8 cellular contexts compared by ENCODE assay signal in the genomic region with DNA sequence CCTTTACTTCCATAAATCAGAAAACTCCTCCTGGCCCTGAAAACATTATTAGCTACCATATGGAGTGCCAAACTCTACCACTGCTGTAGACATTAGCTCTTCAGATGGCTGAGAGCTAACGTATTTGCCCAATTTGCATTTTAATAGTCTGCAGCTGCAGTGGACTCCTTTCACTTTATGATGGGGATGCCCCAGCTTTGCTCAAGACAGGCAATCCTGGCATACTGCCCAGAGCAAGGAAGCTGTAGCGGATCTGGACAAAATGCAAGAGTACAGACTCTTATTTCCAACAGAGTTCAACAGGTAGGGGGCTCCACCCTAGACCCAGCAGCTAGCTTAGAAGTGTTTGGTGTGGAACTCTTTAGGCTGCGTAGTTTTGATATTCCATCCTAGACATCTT.
DNase-seq lines count a peak whose midpoint lies in the region; ATAC-seq and TF ChIP-seq lines count a peak whose summit lies in the region.

No MANE protein-coding gene starts in this region.

- no peak overlapping the region for H3K9ac ChIP-seq in SK-N-MC (ENCODE audit: insufficient read length)

- H3K36me3 ChIP-seq in DOHH2 (ENCODE audit: control insufficient read depth, low read length) (no peaks in the 10 kb centered on the region), SK-N-MC (ENCODE audit: insufficient read depth, low read length) (no peaks in the 10 kb centered on the region), sigmoid colon (no peaks in the 10 kb centered on the region)

- H3K4me3 ChIP-seq in DOHH2 (ENCODE audit: low read length) (no peak overlapping the region), SK-N-MC (peak overlapping the region; percentile 50), sigmoid colon (no peak overlapping the region)

- peaks cover 40% of the 10 kb centered on the region for H3K4me1 ChIP-seq in DOHH2 (ENCODE audit: control insufficient read depth, low read length)
- peaks cover 0 to 7% (median 0%) of the 10 kb centered on the region in 4 donors for H3K4me1 ChIP-seq in sigmoid colon

- CTCF ChIA-PET in activated CD8-positive, alpha-beta T cell treated with anti-CD3 and anti-CD28 coated beads for 36 hours (lab: Charles Lee), result no interaction called here

- no peaks in the 10 kb centered on the region for H3K9me3 Mint-ChIP-seq in activated CD8-positive, alpha-beta T cell treated with anti-CD3 and anti-CD28 coated beads for 36 hours

- no peak for TF ChIP-seq POLR2A in sigmoid colon (IDR thresholded peaks at IDR 0.05)

- H3K27me3 Mint-ChIP-seq in activated CD8-positive, alpha-beta T cell treated with anti-CD3 and anti-CD28 coated beads for 36 hours, result no peaks in the 10 kb centered on the region

- TF ChIP-seq EP300 in sigmoid colon (IDR thresholded peaks at IDR 0.05), result no peak

- H3K4me2 ChIP-seq in DOHH2 (ENCODE audit: low read length), result peak overlapping the region; percentile 36

- no peaks in the 10 kb centered on the region for H3F3A ChIP-seq in DOHH2 (ENCODE audit: control insufficient read depth, insufficient read depth)

- no peak overlapping the region for H3K27ac Mint-ChIP-seq in activated CD8-positive, alpha-beta T cell treated with anti-CD3 and anti-CD28 coated beads for 36 hours

- ATAC-seq in GM21423 (IDR thresholded peaks at IDR 0.05; ENCODE audit: unreplicated experiment) (peak; percentile 89), HG03558 (IDR thresholded peaks at IDR 0.05; ENCODE audit: extremely low read depth, unreplicated experiment) (peak; percentile 94), sciatic nerve (peak; percentile 57)
- ATAC-seq in activated CD8-positive, alpha-beta T cell treated with anti-CD3 and anti-CD28 coated beads for 36 hours, result no peak

- H3K27me3 ChIP-seq in DOHH2 (ENCODE audit: control insufficient read depth, low read length), result no peaks in the 10 kb centered on the region
- H3K27me3 ChIP-seq in sigmoid colon, result no peaks in the 10 kb centered on the region

- H3K4me3 Mint-ChIP-seq in activated CD8-positive, alpha-beta T cell treated with anti-CD3 and anti-CD28 coated beads for 36 hours, result no peak overlapping the region

- POLR2A ChIA-PET in activated CD8-positive, alpha-beta T cell treated with anti-CD3 and anti-CD28 coated beads for 36 hours (lab: Charles Lee), result no interaction called here

- H3K9me2 ChIP-seq in DOHH2 (replicated peaks; ENCODE audit: control insufficient read depth, low read length), result no peaks in the 10 kb centered on the region

- no peaks in the 10 kb centered on the region for H3K79me2 ChIP-seq in DOHH2 (ENCODE audit: control insufficient read depth, low read length)

- H3K36me3 Mint-ChIP-seq in activated CD8-positive, alpha-beta T cell treated with anti-CD3 and anti-CD28 coated beads for 36 hours (ENCODE audit: low read depth), result no peaks in the 10 kb centered on the region

- TF ChIP-seq CTCF in DOHH2 (IDR thresholded peaks at IDR 0.05; ENCODE audit: low read depth, low read length, poor library complexity, severe bottlenecking) (peak; percentile 21), sigmoid colon (IDR thresholded peaks at IDR 0.05) (no peak)
- no peak for TF ChIP-seq CTCF in activated CD8-positive, alpha-beta T cell treated with anti-CD3 and anti-CD28 coated beads for 36 hours (IDR thresholded peaks at IDR 0.05)

- H3K9me3 ChIP-seq in DOHH2 (ENCODE audit: control insufficient read depth, insufficient read depth, low read length) (no peaks in the 10 kb centered on the region), SK-N-MC (ENCODE audit: low read depth, low read length) (no peaks in the 10 kb centered on the region), sigmoid colon (no peaks in the 10 kb centered on the region)

- intact Hi-C loops in sciatic nerve (cut with DNase I), result no loop called here
- intact Hi-C loops in sigmoid colon (cut with DNase I), result no loop called here
- intact Hi-C loops in activated CD8-positive, alpha-beta T cell treated with anti-CD3 and anti-CD28 coated beads for 36 hours (cut with micrococcal nuclease), result no loop called here

- H3K4me1 Mint-ChIP-seq in activated CD8-positive, alpha-beta T cell treated with anti-CD3 and anti-CD28 coated beads for 36 hours (ENCODE audit: low read depth), result peaks cover 4% of the 10 kb centered on the region

- peak; percentile 68 for DNase-seq in SK-N-MC (ENCODE audit: low read depth, low spot score)
- DNase-seq in sciatic nerve (ENCODE audit: low spot score), result peak; percentile 76
- DNase-seq in sigmoid colon, result no peak
- no peak for DNase-seq in hepatic stellate cell (ENCODE audit: low spot score)
- no peak for DNase-seq in activated CD8-positive, alpha-beta T cell treated with anti-CD3 and anti-CD28 coated beads for 36 hours

- H3K27ac ChIP-seq in DOHH2 (ENCODE audit: low read depth, low read length) (0 out of 2 replicates have a peak overlapping the region, but pooled peaks have one; percentile 19), SK-N-MC (peak overlapping the region; percentile 38; the same call in 1 of the 2 replicates), sigmoid colon (no peak overlapping the region)

- H4K20me1 ChIP-seq in DOHH2 (ENCODE audit: control insufficient read depth, insufficient read depth, low read depth, low read length), result no peaks in the 10 kb centered on the region

- WGBS in sigmoid colon, 2 donors, result 32 to 49% methylated on average over 3 of the region's 3 CpGs

Comparison
In these comparisons a context has a peak if more than half of its experiments do, and no peak if none do; other contexts are left out.
1. H3K27ac ChIP-seq: peak in DOHH2 (single experiment) and SK-N-MC (single experiment); none in sigmoid colon (0 of 4).
2. DNase-seq: peak in SK-N-MC (single experiment) and sciatic nerve (single experiment); none in sigmoid colon (single experiment), hepatic stellate cell (single experiment) and activated CD8-positive, alpha-beta T cell treated with anti-CD3 and anti-CD28 coated beads for 36 hours (single experiment).